8 cellular contexts compared by ENCODE assay signal in genomic region chr9:130860458-130861316, GRCh38. TPM values are rescaled to one million over a fixed set of nuclear protein-coding genes. Genes with fewer than 3 reads are reported as not detected.
DNase-seq lines count a peak whose midpoint lies in the region; ATAC-seq, FAIRE-seq and TF ChIP-seq lines count a peak whose summit lies in the region.

No MANE protein-coding gene starts in this region.

- 38 to 54% (median 48%) methylated on average over 28 of the region's 28 CpGs for WGBS in small intestine, 3 donors

- H3K9ac ChIP-seq in iPS-20b (ENCODE audit: low read depth, low read length), result no peak overlapping the region

- DNase-seq in HFF-Myc (ENCODE audit: extremely low read depth, low read depth), result no peak
- DNase-seq in small intestine, result peak; percentile 79
- no peak for DNase-seq in stimulated activated naive CD8-positive, alpha-beta T cell treated with anti-CD3 and anti-CD28 coated beads, Interleukin-15, amount 100 ng/mL, for 72 hours
- DNase-seq in NCI-H2196 treated with DMSO at 0.1 percent for 48 hours (lab: John Stamatoyannopoulos, UW; ENCODE audit: unreplicated experiment), result no peak
- DNase-seq in NCI-H446 (lab: John Stamatoyannopoulos, UW), result no peak
- no peak for DNase-seq in HUDEP-2 (lab: John Stamatoyannopoulos, UW; ENCODE audit: unreplicated experiment in 76 of 76)

- H3K27me3 ChIP-seq in iPS-20b (ENCODE audit: insufficient read depth, low read length), result no peaks in the 10 kb centered on the region
- no peaks in the 10 kb centered on the region for H3K27me3 ChIP-seq in small intestine (ENCODE audit: control insufficient read depth in 2 of 2, insufficient read depth in 2 of 2, low read length in 2 of 2)

- FAIRE-seq in small intestine (lab: Jason Lieb, UNC), result no peak

- H3K27ac ChIP-seq in iPS-20b (ENCODE audit: low read length), result peak overlapping the region; percentile 20
- peak overlapping the region; percentile 28 to 73 for H3K27ac ChIP-seq in small intestine (ENCODE audit: low read depth in 1 of 2, low read length in 1 of 2)

- TF ChIP-seq CTCF in HFF-Myc (IDR thresholded peaks at IDR 0.05; ENCODE audit: low read depth, low read length, missing control alignments), result peak; percentile 31
- peak in 1 of 2 experiments; percentile 10 for TF ChIP-seq CTCF in brain (conservative IDR thresholded peaks at IDR 0.05)

- peaks cover 49% of the 10 kb centered on the region for H3K36me3 Mint-ChIP-seq in brain

- H3K4me3 ChIP-seq in HFF-Myc (replicated peaks; ENCODE audit: low read depth, low read length), result no peak overlapping the region
- no peak overlapping the region for H3K4me3 ChIP-seq in iPS-20b (ENCODE audit: low read length)
- H3K4me3 ChIP-seq in small intestine (ENCODE audit: low read depth in 1 of 2, low read length in 2 of 2), result no peak overlapping the region

- H3K9me3 Mint-ChIP-seq in brain, result no peaks in the 10 kb centered on the region
- no peaks in the 10 kb centered on the region for H3K9me3 Mint-ChIP-seq in stimulated activated naive CD8-positive, alpha-beta T cell treated with anti-CD3 and anti-CD28 coated beads, Interleukin-15, amount 100 ng/mL, for 72 hours

- H3K9me3 ChIP-seq in iPS-20b (ENCODE audit: insufficient read depth, low read depth, low read length) (no peaks in the 10 kb centered on the region), small intestine (ENCODE audit: control insufficient read depth, low read depth) (no peaks in the 10 kb centered on the region)

- no peak for ATAC-seq in stimulated activated naive CD8-positive, alpha-beta T cell treated with anti-CD3 and anti-CD28 coated beads, Interleukin-15, amount 100 ng/mL, for 72 hours

- H3K27me3 Mint-ChIP-seq in brain, result no peaks in the 10 kb centered on the region
- no peaks in the 10 kb centered on the region for H3K27me3 Mint-ChIP-seq in stimulated activated naive CD8-positive, alpha-beta T cell treated with anti-CD3 and anti-CD28 coated beads, Interleukin-15, amount 100 ng/mL, for 72 hours

- H3K4me1 ChIP-seq in iPS-20b (ENCODE audit: insufficient read depth, low read length), result peaks cover 8% of the 10 kb centered on the region
- H3K4me1 ChIP-seq in small intestine (ENCODE audit: control insufficient read depth in 2 of 2, insufficient read depth in 1 of 2, low read depth in 1 of 2, low read length in 1 of 2), result no peaks in the 10 kb centered on the region

- H3K27ac Mint-ChIP-seq in brain, result peak overlapping the region in 4 of 5 experiments; percentile 21 to 96 (median 58)
- H3K27ac Mint-ChIP-seq in stimulated activated naive CD8-positive, alpha-beta T cell treated with anti-CD3 and anti-CD28 coated beads, Interleukin-15, amount 100 ng/mL, for 72 hours, result no peak overlapping the region

- H3K36me3 ChIP-seq in iPS-20b (ENCODE audit: insufficient read depth, low read depth, low read length) (peaks cover 81% of the 10 kb centered on the region), small intestine (ENCODE audit: control insufficient read depth in 2 of 2, insufficient read depth in 2 of 2, low read length in 2 of 2) (peaks cover 2 to 3% of the 10 kb centered on the region in 2 donors)

- no peak overlapping the region for H3K4me3 Mint-ChIP-seq in brain
- H3K4me3 Mint-ChIP-seq in stimulated activated naive CD8-positive, alpha-beta T cell treated with anti-CD3 and anti-CD28 coated beads, Interleukin-15, amount 100 ng/mL, for 72 hours, result no peak overlapping the region

- H3K4me1 Mint-ChIP-seq in brain, result peaks cover 57% of the 10 kb centered on the region
- H3K4me1 Mint-ChIP-seq in stimulated activated naive CD8-positive, alpha-beta T cell treated with anti-CD3 and anti-CD28 coated beads, Interleukin-15, amount 100 ng/mL, for 72 hours, result no peaks in the 10 kb centered on the region

RNA-seq across cellular contexts. Expression of gene ABL1, which starts 25.6 kb away (rescaled TPM):
- 89.7 TPM for polyA plus RNA-seq in brain (ENCODE audit: insufficient read depth, low read depth, low replicate concordance)
- polyA plus RNA-seq in small intestine, result 10 to 100 TPM in 2 of 3 donors, 1 to 10 TPM in 1; 8.7 to 42.1 (median 14.1) TPM

RNA-seq across cellular contexts. Expression of gene QRFP, which starts 35.9 kb away (rescaled TPM):
- polyA plus RNA-seq in brain (ENCODE audit: insufficient read depth, low read depth, low replicate concordance) (not detected), small intestine (under 1 TPM in 1 of 3 donors, not detected in 2; 0.12 TPM)

Comparison
In these comparisons a context has a peak if more than half of its experiments do, and no peak if none do; other contexts are left out.
1. H3K27ac Mint-ChIP-seq: peak in brain (4 of 5); none in stimulated activated naive CD8-positive, alpha-beta T cell treated with anti-CD3 and anti-CD28 coated beads, Interleukin-15, amount 100 ng/mL, for 72 hours (0 of 2).